In genomic region chr10:43679509-43679908, GRCh38 we compare ENCODE assay signal across 1 cellular context.
TF ChIP-seq lines count a peak whose summit lies in the region.

No MANE protein-coding gene starts in this region.

TF ChIP-seq in IMR-90, 13 proteins besides CTCF, POLR2A, EP300 and RAD21:
- TF ChIP-seq FOS (IDR thresholded peaks at IDR 0.05; ENCODE audit: low read depth, low read length) = no peak
- no peak for TF ChIP-seq CHD1 (IDR thresholded peaks at IDR 0.05; ENCODE audit: low read depth, low read length)
- no peak for TF ChIP-seq MXI1 (IDR thresholded peaks at IDR 0.05; ENCODE audit: borderline replicate concordance, low read depth, low read length)
- TF ChIP-seq BHLHE40 (IDR thresholded peaks at IDR 0.05; ENCODE audit: low read depth, low read length) = no peak
- TF ChIP-seq CEBPB (IDR thresholded peaks at IDR 0.05; ENCODE audit: low read depth, low read length) = no peak
- no peak for TF ChIP-seq NFE2L2 (IDR thresholded peaks at IDR 0.05; ENCODE audit: low read depth, low read length)
- TF ChIP-seq ELK1 (IDR thresholded peaks at IDR 0.05; ENCODE audit: borderline replicate concordance, low read depth, low read length) = no peak
- TF ChIP-seq MAFK (IDR thresholded peaks at IDR 0.05; ENCODE audit: low read depth, low read length) = no peak; the same call in 1 of the 2 replicates
- TF ChIP-seq MAZ (IDR thresholded peaks at IDR 0.05; ENCODE audit: borderline replicate concordance, low read depth, low read length) = no peak
- no peak for TF ChIP-seq USF2 (IDR thresholded peaks at IDR 0.05; ENCODE audit: low read depth, low read length)
- no peak for TF ChIP-seq RCOR1 (IDR thresholded peaks at IDR 0.05; ENCODE audit: insufficient replicate concordance, low read length)
- TF ChIP-seq SMC3 (IDR thresholded peaks at IDR 0.05; ENCODE audit: low read depth, low read length) = no peak
- TF ChIP-seq RFX5 (IDR thresholded peaks at IDR 0.05; ENCODE audit: low read depth, low read length) = no peak
